9 cellular contexts compared by ENCODE assay signal in genomic region chr12:107670999-107671643, GRCh38. TPM values are rescaled to one million over a fixed set of nuclear protein-coding genes. Genes with fewer than 3 reads are reported as not detected.
DNase-seq lines count a peak whose midpoint lies in the region; ATAC-seq and TF ChIP-seq lines count a peak whose summit lies in the region.
"Had no signal": no experiment of that assay in that cellular context is flagged by ENCODE, and none has a peak within 500 bp of the region (broad histone marks: within the 10 kb centered on the region; RNA-seq: fewer than 3 reads in every experiment).

No MANE protein-coding gene starts in this region.

- peaks cover 15% of the 10 kb centered on the region for H3K27me3 Mint-ChIP-seq in CD4-positive, CD25-positive, alpha-beta regulatory T cell
- H3K27me3 Mint-ChIP-seq in HFFc6 (ENCODE audit: insufficient read depth): peaks cover 17% of the 10 kb centered on the region
- H3K27me3 Mint-ChIP-seq in activated CD4-positive, alpha-beta memory T cell treated with anti-CD3 and anti-CD28 coated beads for 36 hours: peaks cover 2% of the 10 kb centered on the region

- H3K27ac Mint-ChIP-seq in CD4-positive, CD25-positive, alpha-beta regulatory T cell: peak overlapping the region in 1 of 3 donors; percentile 49
- H3K27ac Mint-ChIP-seq in HFFc6: no peak overlapping the region
- H3K27ac Mint-ChIP-seq in activated CD4-positive, alpha-beta memory T cell treated with anti-CD3 and anti-CD28 coated beads for 36 hours: no peak overlapping the region

- intact Hi-C loops in activated CD4-positive, alpha-beta memory T cell treated with anti-CD3 and anti-CD28 coated beads for 36 hours (cut with micrococcal nuclease): loop anchor here (1.0 kb wide), 1 partner anchor 214 kb away; no protein-coding TSS in a partner anchor

- H3K4me1 Mint-ChIP-seq in CD4-positive, CD25-positive, alpha-beta regulatory T cell: peaks cover 0 to 8% (median 3%) of the 10 kb centered on the region in 4 donors
- H3K4me1 Mint-ChIP-seq in HFFc6 (ENCODE audit: low read depth): no peaks in the 10 kb centered on the region
- no peaks in the 10 kb centered on the region for H3K4me1 Mint-ChIP-seq in activated CD4-positive, alpha-beta memory T cell treated with anti-CD3 and anti-CD28 coated beads for 36 hours (ENCODE audit: low read depth)

- H3K4me3 ChIP-seq in CD4-positive, CD25-positive, alpha-beta regulatory T cell (ENCODE audit: low read depth, low read length): no peak overlapping the region

- peaks cover 0 to 1% (median 0%) of the 10 kb centered on the region in 7 donors for H3K9me3 Mint-ChIP-seq in CD4-positive, CD25-positive, alpha-beta regulatory T cell
- H3K9me3 Mint-ChIP-seq in HFFc6: no peaks in the 10 kb centered on the region
- no peaks in the 10 kb centered on the region for H3K9me3 Mint-ChIP-seq in activated CD4-positive, alpha-beta memory T cell treated with anti-CD3 and anti-CD28 coated beads for 36 hours
- H3K9me3 Mint-ChIP-seq: central memory CD8-positive, alpha-beta T cell had no signal

- peak; percentile 77 for TF ChIP-seq CTCF in HFFc6 (IDR thresholded peaks at IDR 0.05)

- no peaks in the 10 kb centered on the region for H3K4me1 ChIP-seq in CD4-positive, CD25-positive, alpha-beta regulatory T cell (ENCODE audit: control insufficient read depth, insufficient read depth, low read length, poor library complexity, severe bottlenecking)

- POLR2A ChIA-PET in activated CD4-positive, alpha-beta memory T cell treated with anti-CD3 and anti-CD28 coated beads for 36 hours (lab: Charles Lee): interaction anchor here (0.5 to 0.6 kb wide), 2 partner anchors 207 to 1512 kb away, joined by 3 to 4 read pairs; no protein-coding TSS in a partner anchor

- peak in 1 of 2 donors; percentile 58 for ATAC-seq in CD4-positive, CD25-positive, alpha-beta regulatory T cell (ENCODE audit: low read depth in 2 of 2)
- ATAC-seq in GM18520 (IDR thresholded peaks at IDR 0.05; ENCODE audit: unreplicated experiment): no peak

- no peak overlapping the region for H3K4me3 Mint-ChIP-seq in CD4-positive, CD25-positive, alpha-beta regulatory T cell
- H3K4me3 Mint-ChIP-seq in HFFc6: no peak overlapping the region
- H3K4me3 Mint-ChIP-seq in activated CD4-positive, alpha-beta memory T cell treated with anti-CD3 and anti-CD28 coated beads for 36 hours: no peak overlapping the region
- H3K4me3 Mint-ChIP-seq: central memory CD8-positive, alpha-beta T cell had no signal

- peaks cover 8% of the 10 kb centered on the region for H3K27me3 ChIP-seq in CD4-positive, CD25-positive, alpha-beta regulatory T cell (ENCODE audit: control insufficient read depth, insufficient read depth, low read length)

- peak in 2 of 3 donors; percentile 4 to 58 for DNase-seq in CD4-positive, CD25-positive, alpha-beta regulatory T cell
- DNase-seq in HFFc6 (no peak), germinal center (ENCODE audit: low spot score) (peak; percentile 26), NCI-H1092 (lab: John Stamatoyannopoulos, UW) (no peak), medulla oblongata (ENCODE audit: extremely low spot score) (no peak)
- peak; percentile 66 for DNase-seq in activated CD4-positive, alpha-beta memory T cell treated with anti-CD3 and anti-CD28 coated beads for 36 hours
- DNase-seq in stimulated activated CD4-positive, alpha-beta T cell treated with anti-CD3 and anti-CD28 coated beads, Interleukin-4, amount 100 ng/mL, for 1 hour: peak; percentile 28

- H3K36me3 ChIP-seq in CD4-positive, CD25-positive, alpha-beta regulatory T cell (ENCODE audit: control insufficient read depth, insufficient read depth, low read length): no peaks in the 10 kb centered on the region

- no peaks in the 10 kb centered on the region for H3K9me3 ChIP-seq in CD4-positive, CD25-positive, alpha-beta regulatory T cell (ENCODE audit: control insufficient read depth in 2 of 2, low read length in 2 of 2)

- peaks cover 4% of the 10 kb centered on the region for H3K36me3 Mint-ChIP-seq in CD4-positive, CD25-positive, alpha-beta regulatory T cell
- H3K36me3 Mint-ChIP-seq in HFFc6 (ENCODE audit: low read depth): no peaks in the 10 kb centered on the region
- no peaks in the 10 kb centered on the region for H3K36me3 Mint-ChIP-seq in activated CD4-positive, alpha-beta memory T cell treated with anti-CD3 and anti-CD28 coated beads for 36 hours

- no peak overlapping the region for H3K27ac ChIP-seq in CD4-positive, CD25-positive, alpha-beta regulatory T cell (ENCODE audit: insufficient read depth, low read length, poor library complexity, severe bottlenecking)

- CTCF ChIA-PET in activated CD4-positive, alpha-beta memory T cell treated with anti-CD3 and anti-CD28 coated beads for 36 hours (lab: Charles Lee): interaction anchor here (0.6 to 2.8 kb wide), 18 partner anchors 9 to 681 kb away, joined by 3 to 25 read pairs (median 6); partner anchors contain the start of gene PWP1

RNA-seq across cellular contexts. Expression of gene PWP1, which starts 14.5 kb away (rescaled TPM):
- 24.6 TPM for total RNA-seq in CD4-positive, CD25-positive, alpha-beta regulatory T cell
- 100 to 1,000 TPM in 1 of 4 donors, 10 to 100 TPM in 3; 72.5 to 110 (median 75.6) TPM for polyA plus RNA-seq in CD4-positive, CD25-positive, alpha-beta regulatory T cell
- 10 to 100 TPM; 49.0 to 57.2 (median 55.3) TPM for total RNA-seq in HFFc6 (2021; fragmentation: NEBNext Ultra II Directional; extraction: Animal tissue kit (Norgen Biotek cat#: 25700))
- 10 to 100 TPM; 44.0 to 47.0 TPM for total RNA-seq in activated CD4-positive, alpha-beta memory T cell treated with anti-CD3 and anti-CD28 coated beads for 36 hours

Comparison
In these comparisons a context has a peak if more than half of its experiments do, and no peak if none do; other contexts are left out.
1. DNase-seq: peak in CD4-positive, CD25-positive, alpha-beta regulatory T cell (2 of 3), activated CD4-positive, alpha-beta memory T cell treated with anti-CD3 and anti-CD28 coated beads for 36 hours (single experiment), germinal center (single experiment) and stimulated activated CD4-positive, alpha-beta T cell treated with anti-CD3 and anti-CD28 coated beads, Interleukin-4, amount 100 ng/mL, for 1 hour (single experiment); none in HFFc6 (single experiment), NCI-H1092 (single experiment) and medulla oblongata (single experiment).